8 cellular contexts compared by ENCODE assay signal in the genomic region with DNA sequence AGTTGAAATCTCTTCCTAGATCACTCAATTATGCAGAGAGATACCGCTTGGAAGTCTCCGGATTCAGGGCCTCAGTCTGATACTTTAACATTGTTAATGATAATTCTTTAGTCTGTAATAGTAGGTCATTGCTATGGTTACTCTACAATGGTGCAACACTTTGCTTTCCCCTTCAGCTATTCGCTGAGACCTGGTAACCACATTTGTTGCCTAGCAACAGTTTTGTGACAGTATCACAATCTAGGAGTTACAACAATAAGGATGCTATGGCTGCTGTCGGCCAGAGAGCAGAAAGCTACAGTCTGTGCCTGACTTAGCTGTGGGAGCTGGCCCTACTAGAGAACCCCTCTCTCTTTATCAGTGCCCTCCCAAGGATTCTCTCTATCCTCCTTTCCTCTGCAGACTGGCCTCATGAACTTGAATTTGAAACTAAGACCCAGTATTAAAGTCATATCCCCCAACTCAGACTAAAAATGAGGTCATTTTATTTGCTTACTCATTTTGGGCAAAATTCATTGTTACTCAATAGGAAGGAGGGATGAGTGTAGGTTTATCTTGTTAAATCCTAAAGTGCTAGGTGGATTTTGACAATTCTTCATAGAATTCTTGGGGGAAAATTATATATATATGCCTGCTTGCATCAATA. TPM values are rescaled to one million over a fixed set of nuclear protein-coding genes. Genes with fewer than 3 reads are reported as not detected.
A peak's percentile ranks its signal among the peaks of the same experiment; 100 is the strongest.
DNase-seq lines count a peak whose midpoint lies in the region; ATAC-seq and TF ChIP-seq lines count a peak whose summit lies in the region.

No MANE protein-coding gene starts in this region.

- H3K79me2 ChIP-seq in neural cell (replicated peaks; ENCODE audit: insufficient read depth, low read length), result no peaks in the 10 kb centered on the region

- peaks cover 28% of the 10 kb centered on the region for H3K36me3 Mint-ChIP-seq in effector memory CD8-positive, alpha-beta T cell (ENCODE audit: insufficient read depth)

- DNase-seq in COLO668 (lab: John Stamatoyannopoulos, UW; ENCODE audit: unreplicated experiment), result peak; percentile 36
- peak; percentile 79 for DNase-seq in RPMI7951 (ENCODE audit: low read depth)
- peak; percentile 59 to 64 (median 62) for DNase-seq in effector memory CD8-positive, alpha-beta T cell
- DNase-seq in MG63, result no peak
- no peak for DNase-seq in stimulated activated CD4-positive, alpha-beta T cell treated with anti-CD3 and anti-CD28 coated beads, Interleukin-1b, Interleukin-23, amount 100 ng/mL, for 48 hours
- DNase-seq in HK-2 (ENCODE audit: unreplicated experiment), result no peak

- peak overlapping the region; percentile 43 for H3K9ac ChIP-seq in neural cell (ENCODE audit: low read length)

- peak overlapping the region; percentile 78 for H3K27ac ChIP-seq in neural cell (ENCODE audit: low read length)

- no peaks in the 10 kb centered on the region for H3K27me3 Mint-ChIP-seq in effector memory CD8-positive, alpha-beta T cell

- H3K9me2 ChIP-seq in neural cell (ENCODE audit: insufficient read depth, low read length), result no peaks in the 10 kb centered on the region

- peak; percentile 42 for TF ChIP-seq RAD21 in neural cell (conservative IDR thresholded peaks at IDR 0.05)

- peak; percentile 84 for TF ChIP-seq EP300 in neural cell (conservative IDR thresholded peaks at IDR 0.05; ENCODE audit: poor library complexity, severe bottlenecking)

- H3K9me3 Mint-ChIP-seq in effector memory CD8-positive, alpha-beta T cell, result no peaks in the 10 kb centered on the region

- H3K4me2 ChIP-seq in neural cell (ENCODE audit: low read length), result peak overlapping the region; percentile 77

- peak overlapping the region; percentile 95 to 96 for H3K27ac Mint-ChIP-seq in effector memory CD8-positive, alpha-beta T cell

- H2AFZ ChIP-seq in neural cell (ENCODE audit: low read depth, low read length), result no peak overlapping the region

- no peaks in the 10 kb centered on the region for H3K36me3 ChIP-seq in neural cell (ENCODE audit: insufficient read depth, low read length)
- no peaks in the 10 kb centered on the region for H3K36me3 ChIP-seq in MG63

- H3K4me3 Mint-ChIP-seq in effector memory CD8-positive, alpha-beta T cell, result peak overlapping the region; percentile 93 to 97

- peaks cover 3% of the 10 kb centered on the region for H3F3A ChIP-seq in neural cell (ENCODE audit: insufficient read depth, low read length, poor library complexity, severe bottlenecking)

- TF ChIP-seq CTCF in neural cell (IDR thresholded peaks at IDR 0.05; ENCODE audit: poor library complexity, severe bottlenecking), result peak; percentile 26

- H3K27me3 ChIP-seq in neural cell (ENCODE audit: insufficient read depth, low read depth, low read length) (peaks cover 35% of the 10 kb centered on the region), MG63 (no peaks in the 10 kb centered on the region)

- H3K4me1 Mint-ChIP-seq in effector memory CD8-positive, alpha-beta T cell (ENCODE audit: low read depth in 2 of 2), result peaks cover 20 to 30% of the 10 kb centered on the region in 2 donors

- ATAC-seq in HG03135 (IDR thresholded peaks at IDR 0.05; ENCODE audit: unreplicated experiment), result peak; percentile 46
- peak; percentile 77 for ATAC-seq in effector memory CD8-positive, alpha-beta T cell (replicated peaks)

- peak overlapping the region; percentile 69 for H3K4me3 ChIP-seq in neural cell (ENCODE audit: low read length)
- no peak overlapping the region for H3K4me3 ChIP-seq in MG63

- H3K9me3 ChIP-seq in neural cell (ENCODE audit: low read length), result no peaks in the 10 kb centered on the region
- H3K9me3 ChIP-seq in MG63, result no peaks in the 10 kb centered on the region

- no peaks in the 10 kb centered on the region for H4K20me1 ChIP-seq in neural cell (ENCODE audit: insufficient read depth)

TF ChIP-seq in neural cell, 6 proteins besides CTCF, POLR2A, EP300 and RAD21:
- peak; percentile 31 for TF ChIP-seq SMC3 (conservative IDR thresholded peaks at IDR 0.05; ENCODE audit: poor library complexity)
- TF ChIP-seq, protein P1, sequence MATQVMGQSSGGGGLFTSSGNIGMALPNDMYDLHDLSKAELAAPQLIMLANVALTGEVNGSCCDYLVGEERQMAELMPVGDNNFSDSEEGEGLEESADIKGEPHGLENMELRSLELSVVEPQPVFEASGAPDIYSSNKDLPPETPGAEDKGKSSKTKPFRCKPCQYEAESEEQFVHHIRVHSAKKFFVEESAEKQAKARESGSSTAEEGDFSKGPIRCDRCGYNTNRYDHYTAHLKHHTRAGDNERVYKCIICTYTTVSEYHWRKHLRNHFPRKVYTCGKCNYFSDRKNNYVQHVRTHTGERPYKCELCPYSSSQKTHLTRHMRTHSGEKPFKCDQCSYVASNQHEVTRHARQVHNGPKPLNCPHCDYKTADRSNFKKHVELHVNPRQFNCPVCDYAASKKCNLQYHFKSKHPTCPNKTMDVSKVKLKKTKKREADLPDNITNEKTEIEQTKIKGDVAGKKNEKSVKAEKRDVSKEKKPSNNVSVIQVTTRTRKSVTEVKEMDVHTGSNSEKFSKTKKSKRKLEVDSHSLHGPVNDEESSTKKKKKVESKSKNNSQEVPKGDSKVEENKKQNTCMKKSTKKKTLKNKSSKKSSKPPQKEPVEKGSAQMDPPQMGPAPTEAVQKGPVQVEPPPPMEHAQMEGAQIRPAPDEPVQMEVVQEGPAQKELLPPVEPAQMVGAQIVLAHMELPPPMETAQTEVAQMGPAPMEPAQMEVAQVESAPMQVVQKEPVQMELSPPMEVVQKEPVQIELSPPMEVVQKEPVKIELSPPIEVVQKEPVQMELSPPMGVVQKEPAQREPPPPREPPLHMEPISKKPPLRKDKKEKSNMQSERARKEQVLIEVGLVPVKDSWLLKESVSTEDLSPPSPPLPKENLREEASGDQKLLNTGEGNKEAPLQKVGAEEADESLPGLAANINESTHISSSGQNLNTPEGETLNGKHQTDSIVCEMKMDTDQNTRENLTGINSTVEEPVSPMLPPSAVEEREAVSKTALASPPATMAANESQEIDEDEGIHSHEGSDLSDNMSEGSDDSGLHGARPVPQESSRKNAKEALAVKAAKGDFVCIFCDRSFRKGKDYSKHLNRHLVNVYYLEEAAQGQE (IDR thresholded peaks at IDR 0.05; ENCODE audit: borderline replicate concordance), result peak; percentile 81
- peak; percentile 60 for TF ChIP-seq POLR2AphosphoS5 (IDR thresholded peaks at IDR 0.05)
- TF ChIP-seq MXI1 (conservative IDR thresholded peaks at IDR 0.05; ENCODE audit: poor library complexity, severe bottlenecking), result no peak

RNA-seq across cellular contexts. Expression of a gene that starts 39.3 kb away (rescaled TPM):
- total RNA-seq in RPMI7951 (2014; rRNA removed; shearing (Covaris generic)), result 16.4 and 17.1 TPM in 2 replicates
- 2.1 and 2.3 TPM in 2 replicates for polyA plus RNA-seq in neural cell
- 1.7 and 1.9 TPM in 2 replicates for polyA minus RNA-seq in neural cell
- 73.0 and 76.3 TPM in 2 replicates for total RNA-seq in MG63 (2014; rRNA removed; shearing (Covaris generic); ENCODE audit: low replicate concordance)

RNA-seq across cellular contexts. Expression of a gene that starts 41.3 kb away (rescaled TPM):
- total RNA-seq in RPMI7951 (2014; rRNA removed; shearing (Covaris generic)), result 20.9 and 29.2 TPM in 2 replicates
- polyA plus RNA-seq in neural cell, result 0.24 and 0.42 TPM in 2 replicates
- 0.97 and 2.0 TPM in 2 replicates for polyA minus RNA-seq in neural cell
- total RNA-seq in MG63 (2014; rRNA removed; shearing (Covaris generic); ENCODE audit: low replicate concordance), result 8.1 and 15.1 TPM in 2 replicates

Comparison
In these comparisons a context has a peak if more than half of its experiments do, and no peak if none do; other contexts are left out.
1. DNase-seq: peak in COLO668 (single experiment), RPMI7951 (single experiment) and effector memory CD8-positive, alpha-beta T cell (3 of 3); none in MG63 (single experiment), stimulated activated CD4-positive, alpha-beta T cell treated with anti-CD3 and anti-CD28 coated beads, Interleukin-1b, Interleukin-23, amount 100 ng/mL, for 48 hours (single experiment) and HK-2 (single experiment).